Comparison of ENCODE assay signal across 5 cellular contexts in genomic region chr2:211692689-211693088, GRCh38.
"Had no signal": no experiment of that assay in that cellular context is flagged by ENCODE, and none has a peak within 500 bp of the region (broad histone marks: within the 10 kb centered on the region; RNA-seq: fewer than 3 reads in every experiment).

No MANE protein-coding gene starts in this region.

- H3K4me3 ChIP-seq: K562 had no signal

- DNase-seq: IMR-90, KBM-7, KG1 had no signal

- H3K27ac ChIP-seq: HL-60 had no signal
